ENCODE assay signal across 27 cellular contexts in genomic region chr7:55411844-55412243, GRCh38.
"Had no signal": no experiment of that assay in that cellular context is flagged by ENCODE, and none has a peak within 500 bp of the region (broad histone marks: within the 10 kb centered on the region; RNA-seq: fewer than 3 reads in every experiment).

No MANE protein-coding gene starts in this region.

- H3K27ac ChIP-seq: stomach, suprapubic skin, testis, thoracic aorta, thyroid gland, tibial artery, tibial nerve, transverse colon, upper lobe of left lung, upper lobe of right lung, uterus, vagina had no signal

- H3K4me1 ChIP-seq: stomach, suprapubic skin, tibial artery, tibial nerve, upper lobe of left lung, upper lobe of right lung, uterus, vagina had no signal

- H3K4me3 ChIP-seq: stomach, suprapubic skin, testis, thoracic aorta, thyroid gland, tibial artery, tibial nerve, transverse colon, upper lobe of left lung, upper lobe of right lung, uterus, vagina had no signal

- H3K36me3 ChIP-seq: thoracic aorta, thyroid gland, transverse colon, uterus, vagina had no signal

- FAIRE-seq: urothelium cell line had no signal

- H3K9me3 ChIP-seq: stomach, suprapubic skin, testis, thoracic aorta, thyroid gland, tibial artery, tibial nerve, transverse colon, upper lobe of left lung, upper lobe of right lung, uterus, vagina had no signal

- DNase-seq: stimulated activated CD4-positive, alpha-beta T cell treated with anti-CD3 and anti-CD28 coated beads, Interleukin-2, amount 100 ng/mL, for 48 hours; stimulated activated CD4-positive, alpha-beta T cell treated with anti-CD3 and anti-CD28 coated beads, Interleukin-4, amount 100 ng/mL, for 1 hour; stimulated activated CD4-positive, alpha-beta T cell treated with anti-CD3 and anti-CD28 coated beads, Interleukin-4, amount 100 ng/mL, for 24 hours; stimulated activated CD4-positive, alpha-beta T cell treated with anti-CD3 and anti-CD28 coated beads, Interleukin-4, amount 100 ng/mL, for 4 hours; stimulated activated CD8-positive, alpha-beta memory T cell treated with anti-CD3 and anti-CD28 coated beads, Interleukin-4, amount 100 ng/mL, for 48 hours; stimulated activated naive B cell treated with anti-CD40 and anti-IgM and Interleukin-4, amounts not matched to agents 10 μg/mL and 1 μg/mL and 100 μg/mL, for 72 hours; stimulated activated naive CD4-positive, alpha-beta T cell; stimulated activated naive CD4-positive, alpha-beta T cell treated with Interleukin-2 at 50 U/mL for 16 hours; stimulated activated naive CD8-positive, alpha-beta T cell treated with anti-CD3 and anti-CD28 coated beads, Interleukin-15, amount 100 ng/mL, for 72 hours; stimulated activated naive CD8-positive, alpha-beta T cell treated with anti-CD3 and anti-CD28 coated beads, Interleukin-15, Interleukin-2, amounts not matched to agents 100 U/mL and 50 U/mL, for 24 hours; stomach; substantia nigra; testis; thyroid gland; tibial artery; transverse colon; trophoblast cell; upper lobe of right lung; uterus had no signal

- H3K27me3 ChIP-seq: stomach, suprapubic skin, testis, thyroid gland, tibial artery, tibial nerve, transverse colon, upper lobe of left lung, upper lobe of right lung, uterus, vagina had no signal

- ATAC-seq: stimulated activated effector memory CD8-positive, alpha-beta T cell treated with anti-CD3 and anti-CD28 coated beads, Interleukin-12 subunit alpha, Interleukin-12 subunit beta, amount 100 ng/mL, for 72 hours; stimulated activated memory B cell treated with anti-CD40 and anti-IgM and Interleukin-4, amounts not matched to agents 10 μg/mL and 1 μg/mL and 100 μg/mL, for 72 hours; stimulated activated naive B cell treated with anti-CD40 and anti-IgM and Interleukin-4, amounts not matched to agents 10 μg/mL and 1 μg/mL and 100 μg/mL, for 72 hours; stimulated activated naive CD8-positive, alpha-beta T cell treated with anti-CD3 and anti-CD28 coated beads, Interleukin-15, amount 100 ng/mL, for 72 hours; stimulated activated naive CD8-positive, alpha-beta T cell treated with anti-CD3 and anti-CD28 coated beads, Interleukin-15, Interleukin-2, amounts not matched to agents 100 U/mL and 50 U/mL, for 24 hours; upper lobe of right lung had no signal
